In the genomic region with DNA sequence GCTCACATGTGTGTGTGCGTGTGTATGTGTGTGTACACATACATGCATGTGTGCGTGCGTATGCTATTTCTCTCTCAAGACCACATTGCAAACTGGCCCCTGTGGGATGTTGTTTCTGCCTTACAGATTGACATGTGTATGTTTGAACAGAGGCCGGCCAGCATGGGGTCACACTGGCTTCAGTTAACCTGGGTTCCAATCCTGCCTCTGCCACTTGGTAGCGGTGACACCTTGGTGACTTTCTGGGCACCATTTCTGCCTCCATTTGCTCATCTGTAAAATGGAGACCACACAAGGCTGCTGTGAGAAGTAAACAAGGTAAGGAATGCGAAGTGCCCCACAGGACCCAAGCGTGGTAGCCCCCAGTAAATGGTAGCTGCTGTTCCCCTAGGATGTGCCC, we compare ENCODE assay signal across 2 cellular contexts.
TF ChIP-seq lines count a peak whose summit lies in the region.

No MANE protein-coding gene starts in this region.

TF ChIP-seq in HEK293, 187 proteins besides CTCF, POLR2A, EP300 and RAD21:
- TF ChIP-seq ZNF529 (tag by site-specific recombination; IDR thresholded peaks at IDR 0.05; ENCODE audit: insufficient replicate concordance) = no peak
- TF ChIP-seq ZSCAN5A (tag by site-specific recombination; IDR thresholded peaks at IDR 0.05) = 0 out of 2 replicates have a peak, but pooled peaks have one; percentile 3
- TF ChIP-seq PRDM1 (tag by site-specific recombination; IDR thresholded peaks at IDR 0.05) = no peak

TF ChIP-seq in H1, 55 proteins besides CTCF, POLR2A, EP300 and RAD21:
- no peak for TF ChIP-seq RNF2 (IDR thresholded peaks at IDR 0.05; ENCODE audit: borderline replicate concordance, low read depth, low read length, missing control alignments, poor library complexity, severe bottlenecking)
- TF ChIP-seq GABPA (IDR thresholded peaks at IDR 0.05; ENCODE audit: borderline replicate concordance, insufficient read depth, low read length) = no peak
- TF ChIP-seq BRCA1 (IDR thresholded peaks at IDR 0.05; ENCODE audit: low read depth, low read length) = no peak
- TF ChIP-seq RXRA (IDR thresholded peaks at IDR 0.05; ENCODE audit: insufficient read depth, low read depth, low read length) = no peak
- TF ChIP-seq, protein P1, sequence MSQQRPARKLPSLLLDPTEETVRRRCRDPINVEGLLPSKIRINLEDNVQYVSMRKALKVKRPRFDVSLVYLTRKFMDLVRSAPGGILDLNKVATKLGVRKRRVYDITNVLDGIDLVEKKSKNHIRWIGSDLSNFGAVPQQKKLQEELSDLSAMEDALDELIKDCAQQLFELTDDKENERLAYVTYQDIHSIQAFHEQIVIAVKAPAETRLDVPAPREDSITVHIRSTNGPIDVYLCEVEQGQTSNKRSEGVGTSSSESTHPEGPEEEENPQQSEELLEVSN (IDR thresholded peaks at IDR 0.05) = no peak
- TF ChIP-seq TCF12 (IDR thresholded peaks at IDR 0.05; ENCODE audit: low read depth, low read length) = no peak
